ENCODE assay signal across 1 cellular context in the genomic region with DNA sequence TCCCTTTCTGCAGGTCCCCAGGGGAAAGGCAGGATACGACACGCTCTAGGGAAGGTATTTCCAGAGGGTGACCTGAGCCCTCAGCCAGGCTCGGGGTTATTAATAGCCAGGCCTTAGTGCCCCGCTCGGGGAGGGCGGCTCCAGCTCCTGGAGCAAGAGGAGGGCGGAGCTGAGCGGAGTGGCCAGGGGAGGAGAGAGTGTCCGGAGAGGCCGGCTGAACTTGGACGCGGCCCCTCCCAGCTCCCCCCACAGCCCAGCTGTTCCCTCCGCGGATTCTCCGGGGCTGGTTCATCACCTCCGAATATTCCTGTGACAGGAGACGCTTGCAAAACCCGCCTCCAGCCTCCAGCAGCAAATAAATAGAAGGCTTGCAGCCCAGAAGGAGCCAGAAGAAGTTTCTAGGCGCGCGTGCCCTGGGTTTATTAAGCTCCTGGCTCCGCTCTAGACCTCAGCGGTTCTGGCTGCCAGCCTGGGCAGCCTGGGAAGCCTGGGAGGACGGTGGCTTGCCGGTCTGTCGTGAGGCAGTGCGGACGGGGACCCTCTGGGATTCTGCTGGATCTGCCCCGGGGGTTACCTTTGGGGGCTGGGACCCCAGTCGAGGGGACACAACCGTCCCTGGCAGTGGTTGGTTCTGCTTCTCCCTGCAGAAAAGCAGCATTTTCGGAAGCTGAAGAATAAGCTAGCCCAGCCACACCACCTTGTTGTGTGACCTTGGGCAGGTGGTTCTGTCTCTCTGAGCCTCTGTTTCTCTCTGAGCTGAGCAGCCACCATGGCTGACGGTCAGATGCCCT.
TF ChIP-seq lines count a peak whose summit lies in the region.

A gene with protein sequence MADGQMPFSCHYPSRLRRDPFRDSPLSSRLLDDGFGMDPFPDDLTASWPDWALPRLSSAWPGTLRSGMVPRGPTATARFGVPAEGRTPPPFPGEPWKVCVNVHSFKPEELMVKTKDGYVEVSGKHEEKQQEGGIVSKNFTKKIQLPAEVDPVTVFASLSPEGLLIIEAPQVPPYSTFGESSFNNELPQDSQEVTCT (plus strand): TSS at position 388 of the 791 bp plus-strand sequence. CDS start 382 bp downstream, at position 770.

TF ChIP-seq in GM23338, 12 proteins besides CTCF, POLR2A, EP300 and RAD21 (continued from another document):
- TF ChIP-seq, protein P1, sequence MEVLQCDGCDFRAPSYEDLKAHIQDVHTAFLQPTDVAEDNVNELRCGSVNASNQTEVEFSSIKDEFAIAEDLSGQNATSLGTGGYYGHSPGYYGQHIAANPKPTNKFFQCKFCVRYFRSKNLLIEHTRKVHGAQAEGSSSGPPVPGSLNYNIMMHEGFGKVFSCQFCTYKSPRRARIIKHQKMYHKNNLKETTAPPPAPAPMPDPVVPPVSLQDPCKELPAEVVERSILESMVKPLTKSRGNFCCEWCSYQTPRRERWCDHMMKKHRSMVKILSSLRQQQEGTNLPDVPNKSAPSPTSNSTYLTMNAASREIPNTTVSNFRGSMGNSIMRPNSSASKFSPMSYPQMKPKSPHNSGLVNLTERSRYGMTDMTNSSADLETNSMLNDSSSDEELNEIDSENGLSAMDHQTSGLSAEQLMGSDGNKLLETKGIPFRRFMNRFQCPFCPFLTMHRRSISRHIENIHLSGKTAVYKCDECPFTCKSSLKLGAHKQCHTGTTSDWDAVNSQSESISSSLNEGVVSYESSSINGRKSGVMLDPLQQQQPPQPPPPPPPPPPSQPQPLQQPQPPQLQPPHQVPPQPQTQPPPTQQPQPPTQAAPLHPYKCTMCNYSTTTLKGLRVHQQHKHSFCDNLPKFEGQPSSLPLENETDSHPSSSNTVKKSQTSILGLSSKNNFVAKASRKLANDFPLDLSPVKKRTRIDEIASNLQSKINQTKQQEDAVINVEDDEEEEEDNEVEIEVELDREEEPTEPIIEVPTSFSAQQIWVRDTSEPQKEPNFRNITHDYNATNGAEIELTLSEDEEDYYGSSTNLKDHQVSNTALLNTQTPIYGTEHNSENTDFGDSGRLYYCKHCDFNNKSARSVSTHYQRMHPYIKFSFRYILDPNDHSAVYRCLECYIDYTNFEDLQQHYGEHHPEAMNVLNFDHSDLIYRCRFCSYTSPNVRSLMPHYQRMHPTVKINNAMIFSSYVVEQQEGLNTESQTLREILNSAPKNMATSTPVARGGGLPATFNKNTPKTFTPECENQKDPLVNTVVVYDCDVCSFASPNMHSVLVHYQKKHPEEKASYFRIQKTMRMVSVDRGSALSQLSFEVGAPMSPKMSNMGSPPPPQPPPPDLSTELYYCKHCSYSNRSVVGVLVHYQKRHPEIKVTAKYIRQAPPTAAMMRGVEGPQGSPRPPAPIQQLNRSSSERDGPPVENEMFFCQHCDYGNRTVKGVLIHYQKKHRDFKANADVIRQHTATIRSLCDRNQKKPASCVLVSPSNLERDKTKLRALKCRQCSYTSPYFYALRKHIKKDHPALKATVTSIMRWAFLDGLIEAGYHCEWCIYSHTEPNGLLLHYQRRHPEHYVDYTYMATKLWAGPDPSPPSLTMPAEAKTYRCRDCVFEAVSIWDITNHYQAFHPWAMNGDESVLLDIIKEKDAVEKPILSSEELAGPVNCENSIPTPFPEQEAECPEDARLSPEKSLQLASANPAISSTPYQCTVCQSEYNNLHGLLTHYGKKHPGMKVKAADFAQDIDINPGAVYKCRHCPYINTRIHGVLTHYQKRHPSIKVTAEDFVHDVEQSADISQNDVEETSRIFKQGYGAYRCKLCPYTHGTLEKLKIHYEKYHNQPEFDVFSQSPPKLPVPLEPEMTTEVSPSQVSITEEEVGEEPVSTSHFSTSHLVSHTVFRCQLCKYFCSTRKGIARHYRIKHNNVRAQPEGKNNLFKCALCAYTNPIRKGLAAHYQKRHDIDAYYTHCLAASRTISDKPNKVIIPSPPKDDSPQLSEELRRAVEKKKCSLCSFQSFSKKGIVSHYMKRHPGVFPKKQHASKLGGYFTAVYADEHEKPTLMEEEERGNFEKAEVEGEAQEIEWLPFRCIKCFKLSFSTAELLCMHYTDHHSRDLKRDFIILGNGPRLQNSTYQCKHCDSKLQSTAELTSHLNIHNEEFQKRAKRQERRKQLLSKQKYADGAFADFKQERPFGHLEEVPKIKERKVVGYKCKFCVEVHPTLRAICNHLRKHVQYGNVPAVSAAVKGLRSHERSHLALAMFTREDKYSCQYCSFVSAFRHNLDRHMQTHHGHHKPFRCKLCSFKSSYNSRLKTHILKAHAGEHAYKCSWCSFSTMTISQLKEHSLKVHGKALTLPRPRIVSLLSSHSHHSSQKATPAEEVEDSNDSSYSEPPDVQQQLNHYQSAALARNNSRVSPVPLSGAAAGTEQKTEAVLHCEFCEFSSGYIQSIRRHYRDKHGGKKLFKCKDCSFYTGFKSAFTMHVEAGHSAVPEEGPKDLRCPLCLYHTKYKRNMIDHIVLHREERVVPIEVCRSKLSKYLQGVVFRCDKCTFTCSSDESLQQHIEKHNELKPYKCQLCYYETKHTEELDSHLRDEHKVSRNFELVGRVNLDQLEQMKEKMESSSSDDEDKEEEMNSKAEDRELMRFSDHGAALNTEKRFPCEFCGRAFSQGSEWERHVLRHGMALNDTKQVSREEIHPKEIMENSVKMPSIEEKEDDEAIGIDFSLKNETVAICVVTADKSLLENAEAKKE (CRISPR knock-in tag; IDR thresholded peaks at IDR 0.05): no peak
- TF ChIP-seq ZNF331 (CRISPR knock-in tag; IDR thresholded peaks at IDR 0.05; ENCODE audit: low read depth): no peak
